ENCODE assay signal across 8 cellular contexts in genomic region chr9:129838707-129839259, GRCh38. TPM values are rescaled to one million over a fixed set of nuclear protein-coding genes. Genes with fewer than 3 reads are reported as not detected.
A peak's percentile ranks its signal among the peaks of the same experiment; 100 is the strongest.
DNase-seq lines count a peak whose midpoint lies in the region; ATAC-seq and TF ChIP-seq lines count a peak whose summit lies in the region.

No MANE protein-coding gene starts in this region.

- dilution Hi-C loops in IMR-90 (cut with HindIII; ENCODE audit: low sequenced_read_pairs, unreplicated experiment), result no loop called here

- H3K27ac ChIP-seq in IMR-90 (ENCODE audit: insufficient read depth, low read length), result peak overlapping the region; percentile 41
- no peak overlapping the region for H3K27ac ChIP-seq in upper lobe of right lung
- no peak overlapping the region for H3K27ac ChIP-seq in Peyer's patch

- peak overlapping the region; percentile 73 for H3K4ac ChIP-seq in IMR-90 (ENCODE audit: low read depth, low read length)

- in situ Hi-C loops in IMR-90 (cut with MboI; ENCODE audit: low sequenced_read_pairs), result no loop called here

- peaks cover 24% of the 10 kb centered on the region for H3K36me3 Mint-ChIP-seq in activated T-helper 1 cell treated with anti-CD3 and anti-CD28 coated beads, Interleukin-12 subunit alpha, Interleukin-12 subunit beta, Interleukin-2, Interleukin-4 antibody, amounts not matched to agents 30 ng/mL and 10 ng/mL and 1 ng/mL, durations not matched to agents 14 hours and 24 hours and 36 hours (ENCODE audit: low read depth)

- H4K91ac ChIP-seq in IMR-90 (ENCODE audit: insufficient read depth, low read depth, low read length), result peak overlapping the region; percentile 48; the same call in 1 of the 2 replicates

- H3K27me3 ChIP-seq in IMR-90 (ENCODE audit: control insufficient read depth, insufficient read depth, low read length) (no peaks in the 10 kb centered on the region), upper lobe of right lung (no peaks in the 10 kb centered on the region), Peyer's patch (no peaks in the 10 kb centered on the region)

- H3K27me3 Mint-ChIP-seq in activated T-helper 1 cell treated with anti-CD3 and anti-CD28 coated beads, Interleukin-12 subunit alpha, Interleukin-12 subunit beta, Interleukin-2, Interleukin-4 antibody, amounts not matched to agents 30 ng/mL and 10 ng/mL and 1 ng/mL, durations not matched to agents 14 hours and 24 hours and 36 hours (ENCODE audit: insufficient read depth), result no peaks in the 10 kb centered on the region

- TF ChIP-seq CTCF in IMR-90 (conservative IDR thresholded peaks at IDR 0.05; ENCODE audit: low read depth, low read length) (no peak; the same call in 1 of the 2 replicates), upper lobe of right lung (IDR thresholded peaks at IDR 0.05) (no peak), Peyer's patch (IDR thresholded peaks at IDR 0.05) (no peak)

- H2AK5ac ChIP-seq in IMR-90 (ENCODE audit: low read depth, low read length), result peak overlapping the region; percentile 94

- peak; percentile 12; the same call in 1 of the 2 replicates for TF ChIP-seq RAD21 in IMR-90 (IDR thresholded peaks at IDR 0.05; ENCODE audit: low read length)

- peaks cover 14% of the 10 kb centered on the region for H3K9me1 ChIP-seq in IMR-90 (ENCODE audit: insufficient read depth, low read length)

- H3K4me1 Mint-ChIP-seq in activated T-helper 1 cell treated with anti-CD3 and anti-CD28 coated beads, Interleukin-12 subunit alpha, Interleukin-12 subunit beta, Interleukin-2, Interleukin-4 antibody, amounts not matched to agents 30 ng/mL and 10 ng/mL and 1 ng/mL, durations not matched to agents 14 hours and 24 hours and 36 hours (ENCODE audit: low read depth), result peaks cover 55% of the 10 kb centered on the region

- H3K9ac ChIP-seq in IMR-90 (ENCODE audit: low read depth, low read length), result peak overlapping the region; percentile 37; the same call in 1 of the 2 replicates

- peak overlapping the region; percentile 61; the same call in 1 of the 2 replicates for H2BK120ac ChIP-seq in IMR-90 (ENCODE audit: low read depth, low read length)

- H3K36me3 ChIP-seq in IMR-90 (ENCODE audit: control insufficient read depth, insufficient read depth, low read length) (peaks cover 7% of the 10 kb centered on the region), upper lobe of right lung (no peaks in the 10 kb centered on the region), Peyer's patch (no peaks in the 10 kb centered on the region)

- peak overlapping the region; percentile 77 for H3K4me3 Mint-ChIP-seq in activated T-helper 1 cell treated with anti-CD3 and anti-CD28 coated beads, Interleukin-12 subunit alpha, Interleukin-12 subunit beta, Interleukin-2, Interleukin-4 antibody, amounts not matched to agents 30 ng/mL and 10 ng/mL and 1 ng/mL, durations not matched to agents 14 hours and 24 hours and 36 hours

- CTCF ChIA-PET in IMR-90 (lab: Yijun Ruan, JAX), result no interaction called here

- TF ChIP-seq POLR2A in IMR-90 (IDR thresholded peaks at IDR 0.05; ENCODE audit: low read depth, low read length) (0 out of 2 replicates have a peak, but pooled peaks have one; percentile 27), Peyer's patch (IDR thresholded peaks at IDR 0.05) (no peak)

- H3K9me3 ChIP-seq in IMR-90 (ENCODE audit: control insufficient read depth, insufficient read depth, low read length) (no peaks in the 10 kb centered on the region), upper lobe of right lung (no peaks in the 10 kb centered on the region), Peyer's patch (no peaks in the 10 kb centered on the region)

- H2BK5ac ChIP-seq in IMR-90 (ENCODE audit: low read depth, low read length, poor library complexity, severe bottlenecking), result peak overlapping the region; percentile 80

- peak overlapping the region; percentile 67; the same call in 1 of the 2 replicates for H2BK20ac ChIP-seq in IMR-90 (ENCODE audit: low read depth, low read length)

- peak overlapping the region; percentile 79 for H2AK9ac ChIP-seq in IMR-90 (replicated peaks; ENCODE audit: low read depth, low read length, poor library complexity)

- H3K18ac ChIP-seq in IMR-90 (ENCODE audit: low read depth, low read length), result peak overlapping the region; percentile 20; the same call in 1 of the 2 replicates

- H2AFZ ChIP-seq in IMR-90 (replicated peaks; ENCODE audit: low read length, poor library complexity), result peak overlapping the region; percentile 3

- POLR2A ChIA-PET in IMR-90 (lab: Charles Lee; ENCODE audit: unreplicated experiment), result interaction anchor here (0.5 kb wide), 1 partner anchor 100 kb away, joined by 3 read pairs; no protein-coding TSS in a partner anchor

- H4K5ac ChIP-seq in IMR-90 (ENCODE audit: low read depth, low read length), result 0 out of 2 replicates have a peak overlapping the region, but pooled peaks have one; percentile 3

- H3K4me1 ChIP-seq in IMR-90 (ENCODE audit: control insufficient read depth, insufficient read depth, low read length), result peaks cover 13% of the 10 kb centered on the region
- H3K4me1 ChIP-seq in upper lobe of right lung, result peaks cover 17% of the 10 kb centered on the region
- H3K4me1 ChIP-seq in Peyer's patch, result peaks cover 0 to 31% (median 10%) of the 10 kb centered on the region in 4 donors

- peaks cover 16% of the 10 kb centered on the region for H4K20me1 ChIP-seq in IMR-90 (ENCODE audit: insufficient read depth, low read length)

- H3K23ac ChIP-seq in IMR-90 (ENCODE audit: low read depth, low read length), result peak overlapping the region; percentile 28; the same call in 1 of the 2 replicates

- peak overlapping the region; percentile 94 for H3K27ac Mint-ChIP-seq in activated T-helper 1 cell treated with anti-CD3 and anti-CD28 coated beads, Interleukin-12 subunit alpha, Interleukin-12 subunit beta, Interleukin-2, Interleukin-4 antibody, amounts not matched to agents 30 ng/mL and 10 ng/mL and 1 ng/mL, durations not matched to agents 14 hours and 24 hours and 36 hours

- 70% methylated on average over 5 of the region's 12 CpGs; no CpG with 5 or more reads in 1 of the 2 experiments for WGBS in IMR-90 (ENCODE audit: extremely low coverage in 2 of 2, insufficient read length in 1 of 2), 2 experiments

- peak overlapping the region in 1 of 2 experiments; percentile 74; a peak in 2 of 4 replicates for H4K8ac ChIP-seq in IMR-90 (ENCODE audit: low read depth in 2 of 2, low read length in 2 of 2)

- peak; percentile 54 to 75 for DNase-seq in AML-193 (lab: John Stamatoyannopoulos, UW)
- DNase-seq in IMR-90, result peak; percentile 91
- DNase-seq in activated T-helper 1 cell treated with anti-CD3 and anti-CD28 coated beads, Interleukin-12 subunit alpha, Interleukin-12 subunit beta, Interleukin-2, Interleukin-4 antibody, amounts not matched to agents 30 ng/mL and 10 ng/mL and 1 ng/mL, durations not matched to agents 14 hours and 24 hours and 36 hours (ENCODE audit: low spot score), result peak; percentile 31
- peak; percentile 17 for DNase-seq in inferior parietal cortex (ENCODE audit: extremely low spot score)
- no peak for DNase-seq in upper lobe of right lung
- no peak for DNase-seq in Peyer's patch
- no peak for DNase-seq in DMS153 treated with DMSO at 0.1 percent for 48 hours (lab: John Stamatoyannopoulos, UW; ENCODE audit: unreplicated experiment)
- no peak for DNase-seq in head of caudate nucleus

- peaks cover 40 to 70% of the 10 kb centered on the region in 2 experiments for H3K79me1 ChIP-seq in IMR-90 (ENCODE audit: low read depth in 1 of 2, low read length in 2 of 2)

- no TSS peak for BruUV-seq in IMR-90 (replicated peaks; lab: Mats Ljungman, UMichigan)

- H3K9me3 Mint-ChIP-seq in activated T-helper 1 cell treated with anti-CD3 and anti-CD28 coated beads, Interleukin-12 subunit alpha, Interleukin-12 subunit beta, Interleukin-2, Interleukin-4 antibody, amounts not matched to agents 30 ng/mL and 10 ng/mL and 1 ng/mL, durations not matched to agents 14 hours and 24 hours and 36 hours, result no peaks in the 10 kb centered on the region

- H3K4me3 ChIP-seq in IMR-90 (ENCODE audit: insufficient read depth, low read depth, low read length) (no peak overlapping the region), upper lobe of right lung (no peak overlapping the region), Peyer's patch (no peak overlapping the region)

- H3K4me2 ChIP-seq in IMR-90 (ENCODE audit: low read depth, low read length), result peak overlapping the region; percentile 58

- intact Hi-C loops in IMR-90 (cut with micrococcal nuclease), result no loop called here
- intact Hi-C loops in activated T-helper 1 cell treated with anti-CD3 and anti-CD28 coated beads, Interleukin-12 subunit alpha, Interleukin-12 subunit beta, Interleukin-2, Interleukin-4 antibody, amounts not matched to agents 30 ng/mL and 10 ng/mL and 1 ng/mL, durations not matched to agents 14 hours and 24 hours and 36 hours (cut with micrococcal nuclease), result loop anchor here (5.0 kb wide), 3 partner anchors 204 to 404 kb away; partner anchors contain the start of gene FNBP1
- intact Hi-C loops in upper lobe of right lung (cut with DNase I), result no loop called here
- intact Hi-C loops in head of caudate nucleus (cut with DNase I), result loop anchor here (10.0 kb wide), 1 partner anchor 396 kb away; no protein-coding TSS in a partner anchor

- no peak overlapping the region for H2BK15ac ChIP-seq in IMR-90 (ENCODE audit: low read depth, low read length)

- peak overlapping the region; percentile 61 for H3K14ac ChIP-seq in IMR-90 (replicated peaks; ENCODE audit: low read depth, low read length)

- ATAC-seq in IMR-90 (ENCODE audit: low read depth) (peak; percentile 65), upper lobe of right lung (no peak)

- no peak overlapping the region for H3K56ac ChIP-seq in IMR-90 (ENCODE audit: extremely low read depth, insufficient read depth, low read length)

RNA-seq across cellular contexts. Expression of gene USP20, which starts 3.5 kb away (rescaled TPM):
- total RNA-seq in IMR-90 (2012; rRNA removed), result 3.8 and 4.4 TPM in 2 replicates
- 21.6 and 26.4 TPM in 2 replicates for polyA plus RNA-seq in IMR-90 (2012; rRNA removed)
- 11.6 and 19.9 TPM in 2 replicates for polyA plus RNA-seq in IMR-90 (2012; cell fraction: cytosol; rRNA removed)
- 70.4 and 183 TPM in 2 replicates for polyA plus RNA-seq in IMR-90 (2012; cell fraction: nucleus; rRNA removed; ENCODE audit: low replicate concordance)
- 47.9 and 50.2 TPM in 2 replicates for total RNA-seq in activated T-helper 1 cell treated with anti-CD3 and anti-CD28 coated beads, Interleukin-12 subunit alpha, Interleukin-12 subunit beta, Interleukin-2, Interleukin-4 antibody, amounts not matched to agents 30 ng/mL and 10 ng/mL and 1 ng/mL, durations not matched to agents 14 hours and 24 hours and 36 hours
- total RNA-seq in upper lobe of right lung, result 21.4 TPM
- 10 to 100 TPM; 15.8 to 36.3 (median 22.6) TPM for total RNA-seq in Peyer's patch

RNA-seq across cellular contexts. Expression of gene C9orf78, which starts 3.7 kb away (rescaled TPM):
- 29.8 and 57.5 TPM in 2 replicates for total RNA-seq in IMR-90 (2012; rRNA removed)
- 36.7 and 46.0 TPM in 2 replicates for polyA plus RNA-seq in IMR-90 (2012; rRNA removed)
- polyA plus RNA-seq in IMR-90 (2012; cell fraction: cytosol; rRNA removed), result 18.7 and 18.8 TPM in 2 replicates
- 3.1 and 12.3 TPM in 2 replicates for polyA plus RNA-seq in IMR-90 (2012; cell fraction: nucleus; rRNA removed; ENCODE audit: low replicate concordance)
- total RNA-seq in activated T-helper 1 cell treated with anti-CD3 and anti-CD28 coated beads, Interleukin-12 subunit alpha, Interleukin-12 subunit beta, Interleukin-2, Interleukin-4 antibody, amounts not matched to agents 30 ng/mL and 10 ng/mL and 1 ng/mL, durations not matched to agents 14 hours and 24 hours and 36 hours, result 64.0 and 67.4 TPM in 2 replicates
- 36.6 TPM for total RNA-seq in upper lobe of right lung
- total RNA-seq in Peyer's patch, result 10 to 100 TPM; 30.2 to 42.2 (median 36.2) TPM

RNA-seq across cellular contexts. Expression of gene TOR1A, which starts 14.8 kb away (rescaled TPM):
- 27.1 and 34.4 TPM in 2 replicates for total RNA-seq in IMR-90 (2012; rRNA removed)
- polyA plus RNA-seq in IMR-90 (2012; rRNA removed), result 67.5 and 74.2 TPM in 2 replicates
- 38.0 and 47.1 TPM in 2 replicates for polyA plus RNA-seq in IMR-90 (2012; cell fraction: cytosol; rRNA removed)
- polyA plus RNA-seq in IMR-90 (2012; cell fraction: nucleus; rRNA removed; ENCODE audit: low replicate concordance), result 16.4 and 30.6 TPM in 2 replicates
- 61.3 and 62.1 TPM in 2 replicates for total RNA-seq in activated T-helper 1 cell treated with anti-CD3 and anti-CD28 coated beads, Interleukin-12 subunit alpha, Interleukin-12 subunit beta, Interleukin-2, Interleukin-4 antibody, amounts not matched to agents 30 ng/mL and 10 ng/mL and 1 ng/mL, durations not matched to agents 14 hours and 24 hours and 36 hours
- total RNA-seq in upper lobe of right lung, result 35.5 TPM
- total RNA-seq in Peyer's patch, result 10 to 100 TPM; 28.9 to 49.6 (median 39.8) TPM

RNA-seq across cellular contexts. Expression of gene TOR1B, which starts 35.8 kb away (rescaled TPM):
- 15.6 and 16.4 TPM in 2 replicates for total RNA-seq in IMR-90 (2012; rRNA removed)
- 20.5 and 21.0 TPM in 2 replicates for polyA plus RNA-seq in IMR-90 (2012; rRNA removed)
- polyA plus RNA-seq in IMR-90 (2012; cell fraction: cytosol; rRNA removed), result 22.9 and 28.0 TPM in 2 replicates
- 15.8 and 20.5 TPM in 2 replicates for polyA plus RNA-seq in IMR-90 (2012; cell fraction: nucleus; rRNA removed; ENCODE audit: low replicate concordance)
- total RNA-seq in activated T-helper 1 cell treated with anti-CD3 and anti-CD28 coated beads, Interleukin-12 subunit alpha, Interleukin-12 subunit beta, Interleukin-2, Interleukin-4 antibody, amounts not matched to agents 30 ng/mL and 10 ng/mL and 1 ng/mL, durations not matched to agents 14 hours and 24 hours and 36 hours, result 21.9 and 25.6 TPM in 2 replicates
- total RNA-seq in upper lobe of right lung, result 26.0 TPM
- 10 to 100 TPM; 19.8 to 54.7 (median 44.5) TPM for total RNA-seq in Peyer's patch

Comparison
In these comparisons a context has a peak if more than half of its experiments do, and no peak if none do; other contexts are left out.
1. DNase-seq: peak in AML-193 (2 of 2), IMR-90 (single experiment), activated T-helper 1 cell treated with anti-CD3 and anti-CD28 coated beads, Interleukin-12 subunit alpha, Interleukin-12 subunit beta, Interleukin-2, Interleukin-4 antibody, amounts not matched to agents 30 ng/mL and 10 ng/mL and 1 ng/mL, durations not matched to agents 14 hours and 24 hours and 36 hours (single experiment) and inferior parietal cortex (single experiment); none in upper lobe of right lung (single experiment), Peyer's patch (0 of 3), DMS153 treated with DMSO at 0.1 percent for 48 hours (single experiment) and head of caudate nucleus (0 of 42).
2. intact Hi-C loops: an anchor here in activated T-helper 1 cell treated with anti-CD3 and anti-CD28 coated beads, Interleukin-12 subunit alpha, Interleukin-12 subunit beta, Interleukin-2, Interleukin-4 antibody, amounts not matched to agents 30 ng/mL and 10 ng/mL and 1 ng/mL, durations not matched to agents 14 hours and 24 hours and 36 hours (5.0 kb wide) and head of caudate nucleus (10.0 kb wide); none called in IMR-90 and upper lobe of right lung.